Comparison of ENCODE assay signal across 8 cellular contexts in the genomic region with DNA sequence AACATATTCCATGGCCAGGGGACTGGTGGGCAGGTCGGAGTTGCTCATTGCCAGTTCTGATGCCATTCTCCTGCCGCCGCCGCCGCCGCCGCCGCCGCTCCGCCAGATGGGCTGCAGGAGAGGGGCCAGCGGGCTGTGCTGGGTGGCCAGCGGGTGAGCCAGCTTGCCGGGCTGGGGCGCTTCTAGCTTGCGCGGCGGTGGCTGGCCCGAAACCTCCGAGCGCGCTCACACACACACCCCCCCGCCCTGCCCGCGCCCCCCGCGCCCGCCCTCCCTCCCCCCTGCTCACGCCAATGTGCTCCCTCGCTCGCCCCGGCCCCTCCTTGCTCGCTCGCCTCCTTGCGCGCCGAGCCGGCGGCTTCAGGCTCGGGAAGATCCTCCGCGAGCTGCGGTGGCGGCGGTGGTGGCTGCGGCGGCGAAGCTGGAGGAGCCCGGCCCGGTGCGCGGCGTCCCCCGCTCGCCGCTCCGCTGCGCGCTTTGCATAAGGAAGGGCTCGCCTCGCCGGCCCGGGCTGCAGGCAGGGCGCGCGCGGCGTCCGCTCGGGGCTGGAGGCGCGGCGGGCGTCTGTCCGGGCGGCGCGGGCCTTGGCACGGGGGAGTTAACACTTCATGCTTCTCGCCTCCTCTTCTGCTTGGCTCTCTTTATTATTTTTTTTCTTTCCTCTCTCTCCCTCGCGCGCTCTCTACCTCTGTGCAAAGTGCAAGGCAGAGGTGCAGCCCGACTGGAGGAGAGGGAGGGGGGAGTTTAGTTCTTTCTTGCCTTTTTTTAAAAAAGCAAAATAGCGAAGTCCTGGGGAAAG. TPM values are rescaled to one million over a fixed set of nuclear protein-coding genes. Genes with fewer than 3 reads are reported as not detected.
DNase-seq lines count a peak whose midpoint lies in the region; ATAC-seq lines count a peak whose summit lies in the region.

No MANE protein-coding gene starts in this region.

- H3K4me3 Mint-ChIP-seq in activated CD4-positive, alpha-beta T cell treated with anti-CD3 and anti-CD28 coated beads, Interleukin-2, amount 10 ng/mL, durations not matched to agents 7 days and 5 days, result peak overlapping the region; percentile 90
- H3K4me3 Mint-ChIP-seq in effector memory CD8-positive, alpha-beta T cell, result peak overlapping the region; percentile 92 to 98

- ATAC-seq in effector memory CD8-positive, alpha-beta T cell (replicated peaks), result peak; percentile 54
- no peak for ATAC-seq in HG02588 (IDR thresholded peaks at IDR 0.05; ENCODE audit: unreplicated experiment)

- H3K9ac ChIP-seq in stomach smooth muscle (ENCODE audit: low read length in 2 of 2), result peak overlapping the region; percentile 72 to 83

- H3K36me3 ChIP-seq in stomach smooth muscle (ENCODE audit: control insufficient read depth in 2 of 2, insufficient read depth in 2 of 2, low read length in 2 of 2), result no peaks in the 10 kb centered on the region

- peak overlapping the region; percentile 92 to 93 for H3K4me3 ChIP-seq in stomach smooth muscle (ENCODE audit: low read length in 2 of 2)

- peak overlapping the region; percentile 95 for H3K27ac Mint-ChIP-seq in activated CD4-positive, alpha-beta T cell treated with anti-CD3 and anti-CD28 coated beads, Interleukin-2, amount 10 ng/mL, durations not matched to agents 7 days and 5 days
- H3K27ac Mint-ChIP-seq in effector memory CD8-positive, alpha-beta T cell, result peak overlapping the region; percentile 93 to 94

- H3K9me3 ChIP-seq in stomach smooth muscle (ENCODE audit: control insufficient read depth in 2 of 2, low read length in 2 of 2), result no peaks in the 10 kb centered on the region

- no peaks in the 10 kb centered on the region for H3K9me3 Mint-ChIP-seq in activated CD4-positive, alpha-beta T cell treated with anti-CD3 and anti-CD28 coated beads, Interleukin-2, amount 10 ng/mL, durations not matched to agents 7 days and 5 days
- H3K9me3 Mint-ChIP-seq in effector memory CD8-positive, alpha-beta T cell, result no peaks in the 10 kb centered on the region

- DNase-seq in NCI-H1417 (lab: John Stamatoyannopoulos, UW) (peak; percentile 65 to 83 (median 79)), NCI-H1417 treated with DMSO at 0.1 percent for 48 hours (lab: John Stamatoyannopoulos, UW) (no peak), M059J (ENCODE audit: low read depth) (peak; percentile 14), medulla oblongata (ENCODE audit: extremely low spot score) (peak; percentile 62)
- DNase-seq in activated CD4-positive, alpha-beta T cell treated with anti-CD3 and anti-CD28 coated beads, Interleukin-2, amount 10 ng/mL, durations not matched to agents 7 days and 5 days, result peak; percentile 38
- peak in 2 of 3 experiments; percentile 41 to 53 for DNase-seq in effector memory CD8-positive, alpha-beta T cell

- POLR2A ChIA-PET in activated CD4-positive, alpha-beta T cell treated with anti-CD3 and anti-CD28 coated beads, Interleukin-2, amount 10 ng/mL, durations not matched to agents 7 days and 5 days (lab: Charles Lee), result interaction anchor here (0.6 to 1.9 kb wide), 3 partner anchors 18 to 981 kb away, joined by 3 to 5 read pairs (median 3); no protein-coding TSS in a partner anchor

- peaks cover 39% of the 10 kb centered on the region for H3K4me1 Mint-ChIP-seq in activated CD4-positive, alpha-beta T cell treated with anti-CD3 and anti-CD28 coated beads, Interleukin-2, amount 10 ng/mL, durations not matched to agents 7 days and 5 days
- H3K4me1 Mint-ChIP-seq in effector memory CD8-positive, alpha-beta T cell (ENCODE audit: low read depth in 2 of 2), result peaks cover 24 to 41% of the 10 kb centered on the region in 2 donors

- CTCF ChIA-PET in activated CD4-positive, alpha-beta T cell treated with anti-CD3 and anti-CD28 coated beads, Interleukin-2, amount 10 ng/mL, durations not matched to agents 7 days and 5 days (lab: Charles Lee), result interaction anchor here (0.6 to 1.4 kb wide), 6 partner anchors 102 to 894 kb away, joined by 3 to 4 read pairs (median 3); no protein-coding TSS in a partner anchor

- H3K4me1 ChIP-seq in stomach smooth muscle (ENCODE audit: control insufficient read depth, insufficient read depth, low read length), result peaks cover 11% of the 10 kb centered on the region

- peaks cover 48% of the 10 kb centered on the region for H3K27me3 Mint-ChIP-seq in activated CD4-positive, alpha-beta T cell treated with anti-CD3 and anti-CD28 coated beads, Interleukin-2, amount 10 ng/mL, durations not matched to agents 7 days and 5 days
- H3K27me3 Mint-ChIP-seq in effector memory CD8-positive, alpha-beta T cell, result no peaks in the 10 kb centered on the region

- H3K36me3 Mint-ChIP-seq in activated CD4-positive, alpha-beta T cell treated with anti-CD3 and anti-CD28 coated beads, Interleukin-2, amount 10 ng/mL, durations not matched to agents 7 days and 5 days (ENCODE audit: low read depth), result peaks cover 24% of the 10 kb centered on the region
- peaks cover 51% of the 10 kb centered on the region for H3K36me3 Mint-ChIP-seq in effector memory CD8-positive, alpha-beta T cell (ENCODE audit: insufficient read depth)

- H3K27ac ChIP-seq in stomach smooth muscle (ENCODE audit: low read length), result peak overlapping the region; percentile 93

- H3K27me3 ChIP-seq in stomach smooth muscle (ENCODE audit: control insufficient read depth in 1 of 2, insufficient read depth in 2 of 2, low read length in 2 of 2), result no peaks in the 10 kb centered on the region

RNA-seq across cellular contexts. Expression of a gene that starts 0.5 kb away (rescaled TPM):
- 0.39 TPM in 1 of 2 replicates, not detected in the other for total RNA-seq in M059J (2014; rRNA removed; shearing (Covaris generic))
- total RNA-seq in activated CD4-positive, alpha-beta T cell treated with anti-CD3 and anti-CD28 coated beads, Interleukin-2, amount 10 ng/mL, durations not matched to agents 7 days and 5 days, result 10 to 100 TPM; 34.4 TPM

Comparison
In these comparisons a context has a peak if more than half of its experiments do, and no peak if none do; other contexts are left out.
1. RNA of a gene that starts 0.5 kb away (total RNA-seq): 34.4 TPM in activated CD4-positive, alpha-beta T cell treated with anti-CD3 and anti-CD28 coated beads, Interleukin-2, amount 10 ng/mL, durations not matched to agents 7 days and 5 days; 0.39 TPM in M059J; every median in the first group is over 10 times any median in the second.